Comparison of ENCODE assay signal across 9 cellular contexts in genomic region chr1:212161231-212161781, GRCh38.
DNase-seq lines count a peak whose midpoint lies in the region; ATAC-seq and TF ChIP-seq lines count a peak whose summit lies in the region.
"Had no signal": no experiment of that assay in that cellular context is flagged by ENCODE, and none has a peak within 500 bp of the region (broad histone marks: within the 10 kb centered on the region; RNA-seq: fewer than 3 reads in every experiment).

No MANE protein-coding gene starts in this region.

- H3K36me3 Mint-ChIP-seq in glutamatergic neuron (ENCODE audit: unreplicated experiment), result no peaks in the 10 kb centered on the region

- H3K4me3 ChIP-seq in Panc1 (ENCODE audit: low read depth in 2 of 2, low read length in 2 of 2), result no peak overlapping the region
- no peak overlapping the region for H3K4me3 ChIP-seq in epithelial cell of esophagus (ENCODE audit: low read length)

- H3K4me1 Mint-ChIP-seq in glutamatergic neuron (ENCODE audit: low read depth, unreplicated experiment), result no peaks in the 10 kb centered on the region

- ATAC-seq in left cardiac atrium (peak; percentile 55 to 93), Panc1 (peak; percentile 72), GM18520 (IDR thresholded peaks at IDR 0.05; ENCODE audit: unreplicated experiment) (no peak)

- H3K4me3 Mint-ChIP-seq in glutamatergic neuron (ENCODE audit: unreplicated experiment), result no peak overlapping the region

- no peaks in the 10 kb centered on the region for H3K36me3 ChIP-seq in Panc1 (ENCODE audit: control insufficient read depth, insufficient read depth, low read length)

- H3K27me3 Mint-ChIP-seq in glutamatergic neuron (ENCODE audit: unreplicated experiment), result peaks cover 2% of the 10 kb centered on the region

- no TSS peak for BruUV-seq in Panc1 (replicated peaks; lab: Mats Ljungman, UMichigan)

- TF ChIP-seq CTCF in Panc1 (IDR thresholded peaks at IDR 0.05), result no peak
- TF ChIP-seq CTCF in epithelial cell of esophagus (IDR thresholded peaks at IDR 0.05; ENCODE audit: insufficient read depth, low read depth, low read length, missing control alignments), result no peak
- TF ChIP-seq CTCF in glutamatergic neuron (IDR thresholded peaks at IDR 0.05; ENCODE audit: partially characterized antibody, unreplicated experiment), result no peak

- H3K9me3 ChIP-seq in Panc1 (ENCODE audit: control insufficient read depth, insufficient read depth, low read depth, low read length), result no peaks in the 10 kb centered on the region

- no peak overlapping the region for H3K27ac Mint-ChIP-seq in glutamatergic neuron (ENCODE audit: unreplicated experiment)

- POLR2A ChIA-PET in Panc1 (lab: Charles Lee), result no interaction called here

- no peaks in the 10 kb centered on the region for H3K27me3 ChIP-seq in Panc1 (ENCODE audit: control insufficient read depth, insufficient read depth, low read length)

- in situ Hi-C loops in Panc1 (cut with HindIII; ENCODE audit: low pct_unique_long_range_greater_than_20kb, low sequenced_read_pairs), result no loop called here

- DNase-seq in left cardiac atrium (no peak), cardiac septum (ENCODE audit: low spot score) (no peak), Panc1 (ENCODE audit: low read depth, low spot score) (no peak), epithelial cell of esophagus (ENCODE audit: low read depth) (peak; percentile 70), stromal cell of bone marrow (ENCODE audit: low read depth) (peak; percentile 69), glutamatergic neuron (no peak)
- no peak for DNase-seq in activated effector memory CD4-positive, alpha-beta T cell treated with Interleukin-2 at 50 U/mL for 16 hours
- DNase-seq: stimulated activated CD4-positive, alpha-beta T cell treated with anti-CD3 and anti-CD28 coated beads, Interleukin-2, amount 100 ng/mL, for 24 hours had no signal

- H3K27ac ChIP-seq in Panc1 (ENCODE audit: low read length), result no peak overlapping the region

- CTCF ChIA-PET in Panc1 (lab: Charles Lee), result no interaction called here

- intact Hi-C loops in left cardiac atrium (cut with DNase I) (no loop called here), cardiac septum (cut with DNase I) (loop anchor here (5.0 kb wide), 1 partner anchor 44 kb away; no protein-coding TSS in a partner anchor), Panc1 (cut with micrococcal nuclease; ENCODE audit: unreplicated experiment) (no loop called here)

- H3K4me1 ChIP-seq in Panc1 (ENCODE audit: control insufficient read depth, insufficient read depth, low read length), result no peaks in the 10 kb centered on the region

- no peaks in the 10 kb centered on the region for H3K9me3 Mint-ChIP-seq in glutamatergic neuron (ENCODE audit: unreplicated experiment)

Comparison
In these comparisons a context has a peak if more than half of its experiments do, and no peak if none do; other contexts are left out.
1. DNase-seq: peak in epithelial cell of esophagus (single experiment) and stromal cell of bone marrow (single experiment); none in left cardiac atrium (single experiment), cardiac septum (single experiment), Panc1 (single experiment), glutamatergic neuron (single experiment) and activated effector memory CD4-positive, alpha-beta T cell treated with Interleukin-2 at 50 U/mL for 16 hours (single experiment).